8 cellular contexts compared by ENCODE assay signal in the genomic region with DNA sequence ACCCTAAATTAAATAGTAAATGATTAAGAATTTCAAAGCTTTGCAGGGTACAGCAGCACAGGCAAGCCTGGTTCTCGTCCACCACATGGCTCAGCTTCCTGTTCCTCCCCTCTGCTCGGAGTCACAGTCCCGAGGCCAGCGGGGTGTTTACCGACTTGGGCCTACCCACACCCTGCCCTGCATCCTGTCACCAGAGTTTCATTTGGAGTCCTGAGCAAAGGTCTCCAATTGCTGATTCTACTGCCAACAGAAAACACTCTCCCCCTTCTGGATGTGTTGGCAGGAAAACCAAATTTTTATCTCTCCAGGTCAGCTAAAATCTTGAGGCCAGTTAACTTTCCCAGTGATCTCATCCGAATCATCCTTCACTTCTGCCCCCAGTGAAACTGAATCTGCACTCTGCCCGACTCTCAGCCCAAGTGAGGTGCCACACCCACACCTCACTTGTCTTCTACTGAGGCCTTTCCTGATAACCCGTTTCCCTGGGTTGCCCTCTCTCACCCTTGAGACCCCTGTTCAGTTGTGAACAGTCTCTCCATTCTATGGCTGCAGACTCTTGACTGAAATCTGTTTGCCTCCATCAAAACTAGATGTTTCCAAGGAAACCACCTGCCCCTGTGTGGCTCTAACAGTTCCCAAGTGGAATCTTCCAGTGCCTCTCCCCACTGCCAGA.
A peak's percentile ranks its signal among the peaks of the same experiment; 100 is the strongest.
DNase-seq lines count a peak whose midpoint lies in the region; ATAC-seq and TF ChIP-seq lines count a peak whose summit lies in the region.

No MANE protein-coding gene starts in this region.

- no peaks in the 10 kb centered on the region for H3K27me3 Mint-ChIP-seq in activated CD4-positive, alpha-beta T cell treated with anti-CD3 and anti-CD28 coated beads for 36 hours

- POLR2A ChIA-PET in activated CD4-positive, alpha-beta T cell treated with anti-CD3 and anti-CD28 coated beads for 36 hours (lab: Charles Lee) = interaction anchor here (0.6 to 1.4 kb wide), 5 partner anchors 15 to 38 kb away, joined by 3 to 7 read pairs (median 4); no protein-coding TSS in a partner anchor

- H4K91ac ChIP-seq in neuronal stem cell (ENCODE audit: low read depth, low read length, poor library complexity) = no peak overlapping the region

- no peaks in the 10 kb centered on the region for H3K79me1 ChIP-seq in neuronal stem cell (ENCODE audit: low read depth, low read length)

- peak overlapping the region in 8 of 11 experiments; percentile 36 to 78 (median 65); a peak in 15 of 22 replicates for H3K9ac ChIP-seq in BLaER1 treated with 17β-estradiol and CSF1 and Interleukin-3, amounts not matched to agents 10 nM and 100 nM
- peak overlapping the region; percentile 41 to 45 for H3K9ac ChIP-seq in duodenal mucosa (ENCODE audit: low read depth in 1 of 2, low read length in 2 of 2)
- H3K9ac ChIP-seq in neuronal stem cell (ENCODE audit: low read depth, low read length, poor library complexity) = no peak overlapping the region

- WGBS in neuronal stem cell (ENCODE audit: extremely low coverage in 2 of 2, insufficient read length in 2 of 2, insufficient replicate concordance in 1 of 2), 2 donors = no CpG with 5 or more reads among the region's 8 CpGs

- no peaks in the 10 kb centered on the region for H3K27me3 ChIP-seq in BLaER1 treated with 17β-estradiol and CSF1 and Interleukin-3, amounts not matched to agents 10 nM and 100 nM
- H3K27me3 ChIP-seq in duodenal mucosa (ENCODE audit: control insufficient read depth in 1 of 2, insufficient read depth in 2 of 2, low read length in 2 of 2) (no peaks in the 10 kb centered on the region), neuronal stem cell (ENCODE audit: control insufficient read depth in 3 of 3, insufficient read depth in 3 of 3, low read depth in 1 of 3, low read length in 3 of 3) (no peaks in the 10 kb centered on the region), vagina (no peaks in the 10 kb centered on the region)

- no peaks in the 10 kb centered on the region for H4K20me1 ChIP-seq in BLaER1 treated with 17β-estradiol and CSF1 and Interleukin-3, amounts not matched to agents 10 nM and 100 nM

- peak overlapping the region; percentile 27 for H2AFZ ChIP-seq in neuronal stem cell (ENCODE audit: low read length)

- H3K4me1 Mint-ChIP-seq in activated CD4-positive, alpha-beta T cell treated with anti-CD3 and anti-CD28 coated beads for 36 hours = peaks cover 55% of the 10 kb centered on the region

- peaks cover 47 to 91% (median 74%) of the 10 kb centered on the region in 10 experiments for H3K4me1 ChIP-seq in BLaER1 treated with 17β-estradiol and CSF1 and Interleukin-3, amounts not matched to agents 10 nM and 100 nM
- peaks cover 61% of the 10 kb centered on the region in 2 donors for H3K4me1 ChIP-seq in duodenal mucosa (ENCODE audit: control insufficient read depth in 1 of 2, insufficient read depth in 2 of 2, low read length in 2 of 2)
- no peaks in the 10 kb centered on the region for H3K4me1 ChIP-seq in neuronal stem cell (ENCODE audit: control insufficient read depth in 2 of 2, insufficient read depth in 1 of 2, low read depth in 1 of 2, low read length in 2 of 2)
- peaks cover 41% of the 10 kb centered on the region for H3K4me1 ChIP-seq in vagina

- no peaks in the 10 kb centered on the region for H3K36me3 ChIP-seq in BLaER1 treated with 17β-estradiol and CSF1 and Interleukin-3, amounts not matched to agents 10 nM and 100 nM
- no peaks in the 10 kb centered on the region for H3K36me3 ChIP-seq in duodenal mucosa (ENCODE audit: control insufficient read depth in 1 of 2, insufficient read depth in 2 of 2, low read length in 2 of 2)
- H3K36me3 ChIP-seq in neuronal stem cell (replicated peaks in 1 of 2; ENCODE audit: control insufficient read depth in 2 of 2, insufficient read depth in 2 of 2, low read length in 2 of 2) = no peaks in the 10 kb centered on the region
- H3K36me3 ChIP-seq in vagina = no peaks in the 10 kb centered on the region

- peak overlapping the region; percentile 52 to 96 (median 78) for H3K4me2 ChIP-seq in BLaER1 treated with 17β-estradiol and CSF1 and Interleukin-3, amounts not matched to agents 10 nM and 100 nM
- no peak overlapping the region for H3K4me2 ChIP-seq in neuronal stem cell (ENCODE audit: insufficient read depth, low read length, poor library complexity, severe bottlenecking)

- H2BK15ac ChIP-seq in neuronal stem cell (ENCODE audit: low read length) = no peak overlapping the region

- H3K23ac ChIP-seq in neuronal stem cell (ENCODE audit: low read depth, low read length, poor library complexity) = no peak overlapping the region

- H4K8ac ChIP-seq in neuronal stem cell (ENCODE audit: low read depth, low read length) = no peak overlapping the region

- H3K18ac ChIP-seq in neuronal stem cell (ENCODE audit: low read length) = no peak overlapping the region

- H3K27ac Mint-ChIP-seq in activated CD4-positive, alpha-beta T cell treated with anti-CD3 and anti-CD28 coated beads for 36 hours = peak overlapping the region; percentile 91

- no peak overlapping the region for H3K14ac ChIP-seq in neuronal stem cell (ENCODE audit: low read length)

- no peak overlapping the region for H3K4me3 ChIP-seq in BLaER1 treated with 17β-estradiol and CSF1 and Interleukin-3, amounts not matched to agents 10 nM and 100 nM
- H3K4me3 ChIP-seq in duodenal mucosa (ENCODE audit: low read depth in 1 of 2, low read length in 2 of 2) (no peak overlapping the region), neuronal stem cell (ENCODE audit: low read length in 2 of 2) (no peak overlapping the region), vagina (no peak overlapping the region)

- intact Hi-C loops in activated CD4-positive, alpha-beta T cell treated with anti-CD3 and anti-CD28 coated beads for 36 hours (cut with DNase I, micrococcal nuclease) = loop anchor here in 1 of 2 experiments (1.0 kb wide), 1 partner anchor 16 kb away; no protein-coding TSS in a partner anchor
- intact Hi-C loops in vagina (cut with DNase I) = no loop called here

- TF ChIP-seq CTCF in vagina (IDR thresholded peaks at IDR 0.05) = no peak

- peak overlapping the region in 10 of 11 experiments; percentile 9 to 100 (median 80); a peak in 19 of 22 replicates for H3K27ac ChIP-seq in BLaER1 treated with 17β-estradiol and CSF1 and Interleukin-3, amounts not matched to agents 10 nM and 100 nM
- H3K27ac ChIP-seq in duodenal mucosa (ENCODE audit: low read depth, low read length) = peak overlapping the region; percentile 86
- no peak overlapping the region for H3K27ac ChIP-seq in neuronal stem cell (replicated peaks; ENCODE audit: low read length)
- peak overlapping the region; percentile 67 for H3K27ac ChIP-seq in vagina

- peak; percentile 81 for DNase-seq in HT-29 (ENCODE audit: low spot score)
- peak; percentile 83 for DNase-seq in activated CD4-positive, alpha-beta T cell treated with anti-CD3 and anti-CD28 coated beads for 36 hours
- no peak for DNase-seq in neuronal stem cell (ENCODE audit: low spot score)
- no peak for DNase-seq in vagina (ENCODE audit: extremely low spot score in 2 of 2)
- DNase-seq in NCI-H1694 (lab: John Stamatoyannopoulos, UW) = no peak

- no peak overlapping the region for H2BK12ac ChIP-seq in neuronal stem cell (ENCODE audit: low read length)

- CTCF ChIA-PET in activated CD4-positive, alpha-beta T cell treated with anti-CD3 and anti-CD28 coated beads for 36 hours (lab: Charles Lee) = interaction anchor here (0.5 to 2.6 kb wide), 8 partner anchors 15 to 268 kb away, joined by 3 to 13 read pairs (median 4); no protein-coding TSS in a partner anchor

- H2BK120ac ChIP-seq in neuronal stem cell (ENCODE audit: low read depth, low read length) = no peak overlapping the region

- H3K4me3 Mint-ChIP-seq in activated CD4-positive, alpha-beta T cell treated with anti-CD3 and anti-CD28 coated beads for 36 hours = peak overlapping the region; percentile 3

- H2BK5ac ChIP-seq in neuronal stem cell (ENCODE audit: low read length) = no peak overlapping the region

- peaks cover 0 to 7% (median 0%) of the 10 kb centered on the region in 11 experiments; a peak in 2 of 22 replicates for H3K9me3 ChIP-seq in BLaER1 treated with 17β-estradiol and CSF1 and Interleukin-3, amounts not matched to agents 10 nM and 100 nM (replicated peaks in 1 of 11)
- H3K9me3 ChIP-seq in duodenal mucosa (ENCODE audit: control insufficient read depth in 1 of 2, low read length in 2 of 2) (no peaks in the 10 kb centered on the region), neuronal stem cell (replicated peaks in 1 of 2; ENCODE audit: control insufficient read depth in 2 of 2, insufficient read depth in 1 of 2, low read depth in 1 of 2, low read length in 2 of 2) (no peaks in the 10 kb centered on the region), vagina (no peaks in the 10 kb centered on the region)

- H3K4ac ChIP-seq in neuronal stem cell (ENCODE audit: low read length) = no peak overlapping the region

- peak; percentile 66 for ATAC-seq in GM19468 (IDR thresholded peaks at IDR 0.05; ENCODE audit: extremely low read depth, unreplicated experiment)
- ATAC-seq in activated CD4-positive, alpha-beta T cell treated with anti-CD3 and anti-CD28 coated beads for 36 hours = peak; percentile 79

- peaks cover 9% of the 10 kb centered on the region for H3K9me3 Mint-ChIP-seq in activated CD4-positive, alpha-beta T cell treated with anti-CD3 and anti-CD28 coated beads for 36 hours (ENCODE audit: low read depth)

- no peak overlapping the region for H2AK5ac ChIP-seq in neuronal stem cell (ENCODE audit: low read depth, low read length)

- H3K36me3 Mint-ChIP-seq in activated CD4-positive, alpha-beta T cell treated with anti-CD3 and anti-CD28 coated beads for 36 hours (ENCODE audit: low read depth) = peaks cover 28% of the 10 kb centered on the region

- no peak for TF ChIP-seq POLR2A in vagina (IDR thresholded peaks at IDR 0.05)

Comparison
In these comparisons a context has a peak if more than half of its experiments do, and no peak if none do; other contexts are left out.
1. DNase-seq: peak in HT-29 (single experiment) and activated CD4-positive, alpha-beta T cell treated with anti-CD3 and anti-CD28 coated beads for 36 hours (single experiment); none in neuronal stem cell (single experiment), vagina (0 of 2) and NCI-H1694 (single experiment).